2 cellular contexts compared by ENCODE assay signal in genomic region chr18:56799756-56800155, GRCh38.
TF ChIP-seq lines count a peak whose summit lies in the region.

No MANE protein-coding gene starts in this region.

TF ChIP-seq in SK-N-SH treated with all-trans-retinoic acid at 6 μM for 48 hours, 23 proteins besides CTCF, POLR2A, EP300 and RAD21 (continued from another document):
- TF ChIP-seq POU6F1 (CRISPR knock-in tag; IDR thresholded peaks at IDR 0.05; ENCODE audit: borderline replicate concordance, low read depth): no peak
- TF ChIP-seq RARB (CRISPR knock-in tag; IDR thresholded peaks at IDR 0.05): no peak
TF ChIP-seq in SK-N-SH treated with all-trans-retinoic acid at 6 μM for 48 hours: peak in this region for 0.

TF ChIP-seq in SK-N-SH, 30 proteins besides CTCF, POLR2A, EP300 and RAD21 (continued from another document):
- TF ChIP-seq, protein P1, sequence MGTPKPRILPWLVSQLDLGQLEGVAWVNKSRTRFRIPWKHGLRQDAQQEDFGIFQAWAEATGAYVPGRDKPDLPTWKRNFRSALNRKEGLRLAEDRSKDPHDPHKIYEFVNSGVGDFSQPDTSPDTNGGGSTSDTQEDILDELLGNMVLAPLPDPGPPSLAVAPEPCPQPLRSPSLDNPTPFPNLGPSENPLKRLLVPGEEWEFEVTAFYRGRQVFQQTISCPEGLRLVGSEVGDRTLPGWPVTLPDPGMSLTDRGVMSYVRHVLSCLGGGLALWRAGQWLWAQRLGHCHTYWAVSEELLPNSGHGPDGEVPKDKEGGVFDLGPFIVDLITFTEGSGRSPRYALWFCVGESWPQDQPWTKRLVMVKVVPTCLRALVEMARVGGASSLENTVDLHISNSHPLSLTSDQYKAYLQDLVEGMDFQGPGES (IDR thresholded peaks at IDR 0.05; ENCODE audit: low read depth, low read length): no peak
- TF ChIP-seq PBX3 (IDR thresholded peaks at IDR 0.05) (no peak), FOSL2 (IDR thresholded peaks at IDR 0.05; ENCODE audit: borderline replicate concordance, low read depth) (no peak), GATA2 (CRISPR knock-in tag; IDR thresholded peaks at IDR 0.05) (no peak), ELF1 (IDR thresholded peaks at IDR 0.05) (no peak), MAX (IDR thresholded peaks at IDR 0.05; ENCODE audit: low read depth) (no peak), FOXJ3 (CRISPR knock-in tag; IDR thresholded peaks at IDR 0.05) (no peak), JUND (IDR thresholded peaks at IDR 0.05) (no peak), NFIC (IDR thresholded peaks at IDR 0.05; ENCODE audit: borderline replicate concordance) (no peak), RCOR1 (IDR thresholded peaks at IDR 0.05; ENCODE audit: low read length) (no peak), ZBTB33 (IDR thresholded peaks at IDR 0.05; ENCODE audit: borderline replicate concordance, low read depth) (no peak)
